ENCODE assay signal across 1 cellular context in the genomic region with DNA sequence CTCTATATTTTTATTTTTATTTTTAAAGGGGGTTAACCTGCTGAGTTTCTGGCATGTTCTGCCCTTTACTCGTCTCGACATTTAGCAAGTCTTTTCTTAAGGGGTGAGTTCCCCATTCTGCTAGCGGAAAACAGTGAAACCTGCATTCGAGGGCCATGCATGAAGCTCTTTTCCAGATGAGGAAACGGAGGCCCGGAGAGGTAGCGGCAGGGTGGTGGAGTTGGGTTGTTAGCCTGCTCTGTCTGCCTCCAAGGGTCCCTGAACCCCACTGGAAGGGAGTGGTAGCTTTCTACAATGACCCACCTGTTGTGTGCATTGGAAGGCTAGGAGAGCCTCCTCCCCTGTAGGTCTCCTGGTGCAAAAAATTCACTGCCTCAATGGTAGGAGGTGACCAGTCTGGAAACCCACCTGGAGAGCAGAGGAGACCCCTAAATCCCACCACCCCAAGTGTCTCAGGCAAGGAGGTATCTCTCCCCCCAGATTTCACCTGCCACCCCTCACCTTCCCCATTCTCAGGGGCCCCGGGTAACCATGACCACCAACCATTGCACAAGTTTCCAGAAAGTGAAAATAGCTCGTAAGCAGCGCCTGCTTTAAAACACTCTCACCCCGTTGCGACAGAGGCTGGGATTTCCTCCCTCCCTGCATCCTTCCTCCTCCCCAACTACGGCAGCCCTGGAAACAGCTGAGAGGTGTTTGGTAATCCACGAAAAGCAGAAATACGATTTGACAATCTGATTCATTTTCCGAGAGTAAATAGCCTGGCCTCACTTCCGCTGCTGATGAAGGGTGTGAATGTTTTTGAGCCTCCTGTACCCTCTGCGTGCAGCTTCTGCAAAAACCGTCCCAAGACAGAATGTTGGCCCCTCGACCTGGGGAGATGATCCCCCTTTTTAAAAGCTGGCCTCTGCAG.
TF ChIP-seq lines count a peak whose summit lies in the region.

No MANE protein-coding gene starts in this region.

TF ChIP-seq in K562, 482 proteins besides CTCF, POLR2A, EP300 and RAD21 (continued from another document):
- TF ChIP-seq, protein P1, sequence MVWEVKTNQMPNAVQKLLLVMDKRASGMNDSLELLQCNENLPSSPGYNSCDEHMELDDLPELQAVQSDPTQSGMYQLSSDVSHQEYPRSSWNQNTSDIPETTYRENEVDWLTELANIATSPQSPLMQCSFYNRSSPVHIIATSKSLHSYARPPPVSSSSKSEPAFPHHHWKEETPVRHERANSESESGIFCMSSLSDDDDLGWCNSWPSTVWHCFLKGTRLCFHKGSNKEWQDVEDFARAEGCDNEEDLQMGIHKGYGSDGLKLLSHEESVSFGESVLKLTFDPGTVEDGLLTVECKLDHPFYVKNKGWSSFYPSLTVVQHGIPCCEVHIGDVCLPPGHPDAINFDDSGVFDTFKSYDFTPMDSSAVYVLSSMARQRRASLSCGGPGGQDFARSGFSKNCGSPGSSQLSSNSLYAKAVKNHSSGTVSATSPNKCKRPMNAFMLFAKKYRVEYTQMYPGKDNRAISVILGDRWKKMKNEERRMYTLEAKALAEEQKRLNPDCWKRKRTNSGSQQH (CRISPR knock-in tag; IDR thresholded peaks at IDR 0.05): no peak
- no peak for TF ChIP-seq SIN3A (IDR thresholded peaks at IDR 0.05; ENCODE audit: borderline replicate concordance in 2 of 2, control insufficient read depth in 1 of 2, low read depth in 2 of 2, low read length in 2 of 2)
- no peak for TF ChIP-seq ZNF431 (CRISPR knock-in tag; IDR thresholded peaks at IDR 0.05)
- TF ChIP-seq TEAD1 (CRISPR knock-in tag; IDR thresholded peaks at IDR 0.05): no peak
- no peak for TF ChIP-seq MCM7 (IDR thresholded peaks at IDR 0.05)
- TF ChIP-seq, protein P2, sequence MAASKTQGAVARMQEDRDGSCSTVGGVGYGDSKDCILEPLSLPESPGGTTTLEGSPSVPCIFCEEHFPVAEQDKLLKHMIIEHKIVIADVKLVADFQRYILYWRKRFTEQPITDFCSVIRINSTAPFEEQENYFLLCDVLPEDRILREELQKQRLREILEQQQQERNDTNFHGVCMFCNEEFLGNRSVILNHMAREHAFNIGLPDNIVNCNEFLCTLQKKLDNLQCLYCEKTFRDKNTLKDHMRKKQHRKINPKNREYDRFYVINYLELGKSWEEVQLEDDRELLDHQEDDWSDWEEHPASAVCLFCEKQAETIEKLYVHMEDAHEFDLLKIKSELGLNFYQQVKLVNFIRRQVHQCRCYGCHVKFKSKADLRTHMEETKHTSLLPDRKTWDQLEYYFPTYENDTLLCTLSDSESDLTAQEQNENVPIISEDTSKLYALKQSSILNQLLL (CRISPR knock-in tag; IDR thresholded peaks at IDR 0.05; ENCODE audit: borderline replicate concordance): no peak
- TF ChIP-seq, protein P3, sequence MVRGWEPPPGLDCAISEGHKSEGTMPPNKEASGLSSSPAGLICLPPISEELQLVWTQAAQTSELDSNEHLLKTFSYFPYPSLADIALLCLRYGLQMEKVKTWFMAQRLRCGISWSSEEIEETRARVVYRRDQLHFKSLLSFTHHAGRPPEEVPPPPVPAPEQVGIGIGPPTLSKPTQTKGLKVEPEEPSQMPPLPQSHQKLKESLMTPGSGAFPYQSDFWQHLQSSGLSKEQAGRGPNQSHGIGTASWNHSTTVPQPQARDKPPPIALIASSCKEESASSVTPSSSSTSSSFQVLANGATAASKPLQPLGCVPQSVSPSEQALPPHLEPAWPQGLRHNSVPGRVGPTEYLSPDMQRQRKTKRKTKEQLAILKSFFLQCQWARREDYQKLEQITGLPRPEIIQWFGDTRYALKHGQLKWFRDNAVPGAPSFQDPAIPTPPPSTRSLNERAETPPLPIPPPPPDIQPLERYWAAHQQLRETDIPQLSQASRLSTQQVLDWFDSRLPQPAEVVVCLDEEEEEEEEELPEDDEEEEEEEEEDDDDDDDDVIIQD (CRISPR knock-in tag; IDR thresholded peaks at IDR 0.05): no peak
- TF ChIP-seq RCOR1 (IDR thresholded peaks at IDR 0.05; ENCODE audit: borderline replicate concordance in 1 of 2, low read depth in 2 of 2, low read length in 2 of 2): peak in 1 of 2 experiments; percentile 21; a peak in 1 of 4 replicates
- TF ChIP-seq CTBP1 (IDR thresholded peaks at IDR 0.05; ENCODE audit: borderline replicate concordance): peak; percentile 21; the same call in 1 of the 2 replicates
- no peak for TF ChIP-seq ZNF384 (IDR thresholded peaks at IDR 0.05; ENCODE audit: low read depth, low read length)
- no peak for TF ChIP-seq ZFP36 (IDR thresholded peaks at IDR 0.05; ENCODE audit: low read depth, low read length, partially characterized antibody)
